Comparison of ENCODE assay signal across 27 cellular contexts in the genomic region with DNA sequence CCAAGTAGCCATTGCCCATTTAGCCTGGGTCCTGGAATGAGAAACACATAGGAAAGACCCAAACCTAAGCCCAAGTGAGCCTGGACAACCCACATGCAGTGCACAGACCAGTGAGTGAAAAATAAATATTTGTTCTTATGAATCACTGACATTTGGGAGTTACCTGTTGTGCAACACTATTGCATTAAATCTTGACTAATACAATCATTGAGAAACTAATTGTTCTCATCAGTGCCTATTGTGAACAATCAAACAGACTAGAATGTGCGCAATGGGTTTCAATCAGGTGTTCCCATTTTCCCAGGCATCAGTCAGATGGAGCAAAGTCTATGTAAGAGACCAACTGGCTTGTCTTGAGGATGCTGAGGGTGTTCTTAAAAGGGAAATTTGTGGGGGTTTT. TPM values are rescaled to one million over a fixed set of nuclear protein-coding genes. Genes with fewer than 3 reads are reported as not detected.
DNase-seq lines count a peak whose midpoint lies in the region; ATAC-seq and TF ChIP-seq lines count a peak whose summit lies in the region.
"Had no signal": no experiment of that assay in that cellular context is flagged by ENCODE, and none has a peak within 500 bp of the region (broad histone marks: within the 10 kb centered on the region; RNA-seq: fewer than 3 reads in every experiment).

No MANE protein-coding gene starts in this region.

- no peak for ATAC-seq in right cardiac atrium
- ATAC-seq: GM12878; naive thymus-derived CD8-positive, alpha-beta T cell; sciatic nerve had no signal

- H3K4me3 ChIP-seq in adipocyte (ENCODE audit: low read length) (no peak overlapping the region), foreskin fibroblast (ENCODE audit: low read depth in 1 of 2, low read length in 2 of 2) (no peak overlapping the region), right cardiac atrium (ENCODE audit: low read length) (no peak overlapping the region)
- H3K4me3 ChIP-seq: adrenal gland; BLaER1 treated with 17β-estradiol and CSF1 and Interleukin-3, amounts not matched to agents 10 nM and 100 nM; dorsolateral prefrontal cortex; GM12878; HAP-1 had no signal

- intact Hi-C loops in right cardiac atrium (cut with DNase I) = no loop called here

- no peaks in the 10 kb centered on the region for H3K27me3 ChIP-seq in adipocyte (replicated peaks; ENCODE audit: control insufficient read depth, insufficient read depth, low read length)
- H3K27me3 ChIP-seq in right cardiac atrium (ENCODE audit: control insufficient read depth, insufficient read depth) = no peaks in the 10 kb centered on the region
- H3K27me3 ChIP-seq: adrenal gland; BLaER1 treated with 17β-estradiol and CSF1 and Interleukin-3, amounts not matched to agents 10 nM and 100 nM; dorsolateral prefrontal cortex had no signal

- peaks cover 15% of the 10 kb centered on the region for H3K4me1 ChIP-seq in adipocyte (ENCODE audit: control insufficient read depth, insufficient read depth, low read length)
- H3K4me1 ChIP-seq in right cardiac atrium (ENCODE audit: control insufficient read depth, insufficient read depth, low read length) = no peaks in the 10 kb centered on the region
- H3K4me1 ChIP-seq: adrenal gland had no signal

- no peak for TF ChIP-seq CTCF in foreskin fibroblast (IDR thresholded peaks at IDR 0.05; ENCODE audit: low read depth, low read length)

- 95% methylated on average over 1 of the region's 1 CpG for WGBS in right cardiac atrium

- DNase-seq in NCI-H748 (lab: John Stamatoyannopoulos, UW; ENCODE audit: unreplicated experiment) (peak; percentile 3), NCI-H748 treated with DMSO at 0.1 percent for 48 hours (lab: John Stamatoyannopoulos, UW) (no peak), adipocyte (ENCODE audit: low read depth) (peak; percentile 62), foreskin fibroblast (peak; percentile 17 to 56), stromal cell of bone marrow (ENCODE audit: low read depth) (peak; percentile 15), Kasumi-1 (lab: John Stamatoyannopoulos, UW) (no peak), right cardiac atrium (no peak), NCI-H1694 treated with DMSO at 0.1 percent for 48 hours (lab: John Stamatoyannopoulos, UW) (no peak)
- DNase-seq: 8988T; activated CD4-positive, alpha-beta T cell treated with anti-CD3 and anti-CD28 coated beads, Interleukin-2, amount 10 ng/mL, durations not matched to agents 24 days and 14 days; activated CD8-positive, alpha-beta memory T cell treated with anti-CD3 and anti-CD28 coated beads, Interleukin-2, amount 50 U/mL, for 4 hours; activated effector memory CD4-positive, alpha-beta T cell treated with anti-CD3 and anti-CD28 coated beads, Interleukin-2, amount 50 U/mL, for 16 hours; adrenal gland; DMS 273 treated with DMSO at 0.1 percent for 48 hours; dorsolateral prefrontal cortex; erythroblast; head of caudate nucleus; naive thymus-derived CD8-positive, alpha-beta T cell; NCI-H1048; NCI-H2107; NCI-H524; Right ventricle myocardium superior; T-helper 1 cell had no signal

- H3K9ac ChIP-seq in adipocyte (ENCODE audit: low read length) = no peak overlapping the region
- H3K9ac ChIP-seq: BLaER1 treated with 17β-estradiol and CSF1 and Interleukin-3, amounts not matched to agents 10 nM and 100 nM had no signal

- H3K36me3 ChIP-seq in adipocyte (ENCODE audit: control insufficient read depth, insufficient read depth, low read length, severe bottlenecking) = no peaks in the 10 kb centered on the region
- H3K36me3 ChIP-seq: adrenal gland; BLaER1 treated with 17β-estradiol and CSF1 and Interleukin-3, amounts not matched to agents 10 nM and 100 nM; HAP-1 had no signal

- no peak overlapping the region for H3K27ac ChIP-seq in right cardiac atrium (ENCODE audit: low read length)
- H3K27ac ChIP-seq: adrenal gland; BLaER1 treated with 17β-estradiol and CSF1 and Interleukin-3, amounts not matched to agents 10 nM and 100 nM; dorsolateral prefrontal cortex had no signal

- H3K9me3 ChIP-seq in adipocyte (ENCODE audit: control insufficient read depth, low read length) (no peaks in the 10 kb centered on the region), right cardiac atrium (ENCODE audit: control insufficient read depth, low read length) (no peaks in the 10 kb centered on the region)
- H3K9me3 ChIP-seq: adrenal gland, HAP-1 had no signal

RNA-seq across cellular contexts. Expression of gene CNOT10, which starts 54.7 kb away (rescaled TPM):
- 10 to 100 TPM; 15.9 to 20.7 (median 16.0) TPM for total RNA-seq in right cardiac atrium
- 7.9 TPM for polyA plus RNA-seq in right cardiac atrium

RNA-seq across cellular contexts. Expression of gene DYNC1LI1, which starts 59.6 kb away (rescaled TPM):
- 10 to 100 TPM; 41.2 to 48.5 (median 46.1) TPM for total RNA-seq in right cardiac atrium
- polyA plus RNA-seq in right cardiac atrium = 42.6 TPM

Comparison
In these comparisons a context has a peak if more than half of its experiments do, and no peak if none do; other contexts are left out.
1. DNase-seq: peak in NCI-H748 (single experiment), adipocyte (single experiment), foreskin fibroblast (2 of 2) and stromal cell of bone marrow (single experiment); none in NCI-H748 treated with DMSO at 0.1 percent for 48 hours (single experiment), Kasumi-1 (0 of 2), right cardiac atrium (0 of 3) and NCI-H1694 treated with DMSO at 0.1 percent for 48 hours (single experiment).